In the genomic region with DNA sequence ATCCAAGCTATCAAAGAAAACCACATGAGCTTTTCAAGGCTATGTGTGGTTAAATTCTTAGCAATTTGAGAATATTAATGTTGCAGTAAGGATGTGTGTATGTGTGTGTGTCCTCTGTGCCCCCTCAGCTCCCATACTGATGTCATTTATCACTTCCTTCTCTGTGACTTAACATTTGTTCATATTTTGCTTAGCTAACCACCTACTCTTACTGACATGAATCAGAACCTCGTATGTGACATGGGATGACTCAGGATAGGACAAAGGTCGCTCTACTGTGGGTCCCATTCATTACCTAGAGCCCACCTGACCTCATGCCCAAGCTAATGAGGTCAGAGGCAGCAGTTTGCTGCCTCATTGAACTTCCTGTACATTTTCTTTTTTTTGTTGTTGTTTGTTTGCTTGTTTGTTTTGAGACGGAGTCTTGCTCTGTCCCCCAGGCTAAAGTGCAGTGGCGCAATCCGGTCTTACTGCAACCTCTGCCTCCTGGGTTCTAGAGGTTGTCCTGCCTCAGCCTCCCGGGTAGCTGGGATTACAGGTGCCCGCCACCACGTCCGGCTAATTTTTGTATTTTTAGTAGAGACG, we compare ENCODE assay signal across 1 cellular context.
A peak's percentile ranks its signal among the peaks of the same experiment; 100 is the strongest.
TF ChIP-seq lines count a peak whose summit lies in the region.

No MANE protein-coding gene starts in this region.

TF ChIP-seq in HepG2, 621 proteins besides CTCF, POLR2A, EP300 and RAD21 (continued from another document and continues in another):
- TF ChIP-seq, protein P1, sequence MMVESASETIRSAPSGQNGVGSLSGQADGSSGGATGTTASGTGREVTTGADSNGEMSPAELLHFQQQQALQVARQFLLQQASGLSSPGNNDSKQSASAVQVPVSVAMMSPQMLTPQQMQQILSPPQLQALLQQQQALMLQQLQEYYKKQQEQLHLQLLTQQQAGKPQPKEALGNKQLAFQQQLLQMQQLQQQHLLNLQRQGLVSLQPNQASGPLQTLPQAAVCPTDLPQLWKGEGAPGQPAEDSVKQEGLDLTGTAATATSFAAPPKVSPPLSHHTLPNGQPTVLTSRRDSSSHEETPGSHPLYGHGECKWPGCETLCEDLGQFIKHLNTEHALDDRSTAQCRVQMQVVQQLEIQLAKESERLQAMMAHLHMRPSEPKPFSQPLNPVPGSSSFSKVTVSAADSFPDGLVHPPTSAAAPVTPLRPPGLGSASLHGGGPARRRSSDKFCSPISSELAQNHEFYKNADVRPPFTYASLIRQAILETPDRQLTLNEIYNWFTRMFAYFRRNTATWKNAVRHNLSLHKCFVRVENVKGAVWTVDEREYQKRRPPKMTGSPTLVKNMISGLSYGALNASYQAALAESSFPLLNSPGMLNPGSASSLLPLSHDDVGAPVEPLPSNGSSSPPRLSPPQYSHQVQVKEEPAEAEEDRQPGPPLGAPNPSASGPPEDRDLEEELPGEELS (CRISPR knock-in tag; IDR thresholded peaks at IDR 0.05), result peak; percentile 84
- TF ChIP-seq ZNF230 (CRISPR knock-in tag; IDR thresholded peaks at IDR 0.05) (0 out of 2 replicates have a peak, but pooled peaks have one; percentile 29), ZNF556 (CRISPR knock-in tag; IDR thresholded peaks at IDR 0.05; ENCODE audit: borderline replicate concordance) (peak; percentile 23; the same call in 1 of the 2 replicates), CEBPG (CRISPR knock-in tag; IDR thresholded peaks at IDR 0.05) (peak; percentile 29; the same call in 1 of the 2 replicates), EEA1 (CRISPR knock-in tag; IDR thresholded peaks at IDR 0.05; ENCODE audit: borderline replicate concordance) (no peak), FIP1L1 (IDR thresholded peaks at IDR 0.05; ENCODE audit: borderline replicate concordance, insufficient read depth, low read depth, low read length) (no peak), FOXA3 (CRISPR knock-in tag; IDR thresholded peaks at IDR 0.05) (peak; percentile 20; the same call in 1 of the 2 replicates), SNAI1 (CRISPR knock-in tag; IDR thresholded peaks at IDR 0.05; ENCODE audit: borderline replicate concordance) (no peak), ZNF619 (CRISPR knock-in tag; IDR thresholded peaks at IDR 0.05) (0 out of 2 replicates have a peak, but pooled peaks have one; percentile 32), PRDM10 (CRISPR knock-in tag; IDR thresholded peaks at IDR 0.05; ENCODE audit: low read depth) (peak; percentile 75), ZNF331 (CRISPR knock-in tag; IDR thresholded peaks at IDR 0.05) (peak; percentile 34; the same call in 1 of the 2 replicates), BCL6 (CRISPR knock-in tag; IDR thresholded peaks at IDR 0.05) (no peak), ZHX2 (IDR thresholded peaks at IDR 0.05; ENCODE audit: low read depth) (peak; percentile 97), ZHX2 (CRISPR knock-in tag; IDR thresholded peaks at IDR 0.05; ENCODE audit: borderline replicate concordance) (no peak), MAFG (CRISPR knock-in tag; IDR thresholded peaks at IDR 0.05) (no peak), MIER3 (CRISPR knock-in tag; IDR thresholded peaks at IDR 0.05; ENCODE audit: borderline replicate concordance) (peak; percentile 41; the same call in 1 of the 2 replicates), ZNF234 (CRISPR knock-in tag; conservative IDR thresholded peaks at IDR 0.05) (no peak), ZFP41 (CRISPR knock-in tag; IDR thresholded peaks at IDR 0.05; ENCODE audit: borderline replicate concordance) (peak; percentile 76; the same call in 1 of the 2 replicates), ZNF563 (CRISPR knock-in tag; IDR thresholded peaks at IDR 0.05) (peak; percentile 65; the same call in 1 of the 2 replicates), DNMT3B (CRISPR knock-in tag; conservative IDR thresholded peaks at IDR 0.05) (peak; percentile 70; the same call in 1 of the 2 replicates), SP2 (CRISPR knock-in tag; IDR thresholded peaks at IDR 0.05) (no peak), NFYB (CRISPR knock-in tag; IDR thresholded peaks at IDR 0.05) (no peak), ZBTB20 (CRISPR knock-in tag; IDR thresholded peaks at IDR 0.05; ENCODE audit: borderline replicate concordance, low read depth) (peak; percentile 57; the same call in 1 of the 2 replicates), CREB1 (IDR thresholded peaks at IDR 0.05) (peak; percentile 93), CREB1 (CRISPR knock-in tag; IDR thresholded peaks at IDR 0.05) (peak; percentile 96), UBTF (CRISPR knock-in tag; IDR thresholded peaks at IDR 0.05) (peak; percentile 55; the same call in 1 of the 2 replicates)
- TF ChIP-seq, protein P2, sequence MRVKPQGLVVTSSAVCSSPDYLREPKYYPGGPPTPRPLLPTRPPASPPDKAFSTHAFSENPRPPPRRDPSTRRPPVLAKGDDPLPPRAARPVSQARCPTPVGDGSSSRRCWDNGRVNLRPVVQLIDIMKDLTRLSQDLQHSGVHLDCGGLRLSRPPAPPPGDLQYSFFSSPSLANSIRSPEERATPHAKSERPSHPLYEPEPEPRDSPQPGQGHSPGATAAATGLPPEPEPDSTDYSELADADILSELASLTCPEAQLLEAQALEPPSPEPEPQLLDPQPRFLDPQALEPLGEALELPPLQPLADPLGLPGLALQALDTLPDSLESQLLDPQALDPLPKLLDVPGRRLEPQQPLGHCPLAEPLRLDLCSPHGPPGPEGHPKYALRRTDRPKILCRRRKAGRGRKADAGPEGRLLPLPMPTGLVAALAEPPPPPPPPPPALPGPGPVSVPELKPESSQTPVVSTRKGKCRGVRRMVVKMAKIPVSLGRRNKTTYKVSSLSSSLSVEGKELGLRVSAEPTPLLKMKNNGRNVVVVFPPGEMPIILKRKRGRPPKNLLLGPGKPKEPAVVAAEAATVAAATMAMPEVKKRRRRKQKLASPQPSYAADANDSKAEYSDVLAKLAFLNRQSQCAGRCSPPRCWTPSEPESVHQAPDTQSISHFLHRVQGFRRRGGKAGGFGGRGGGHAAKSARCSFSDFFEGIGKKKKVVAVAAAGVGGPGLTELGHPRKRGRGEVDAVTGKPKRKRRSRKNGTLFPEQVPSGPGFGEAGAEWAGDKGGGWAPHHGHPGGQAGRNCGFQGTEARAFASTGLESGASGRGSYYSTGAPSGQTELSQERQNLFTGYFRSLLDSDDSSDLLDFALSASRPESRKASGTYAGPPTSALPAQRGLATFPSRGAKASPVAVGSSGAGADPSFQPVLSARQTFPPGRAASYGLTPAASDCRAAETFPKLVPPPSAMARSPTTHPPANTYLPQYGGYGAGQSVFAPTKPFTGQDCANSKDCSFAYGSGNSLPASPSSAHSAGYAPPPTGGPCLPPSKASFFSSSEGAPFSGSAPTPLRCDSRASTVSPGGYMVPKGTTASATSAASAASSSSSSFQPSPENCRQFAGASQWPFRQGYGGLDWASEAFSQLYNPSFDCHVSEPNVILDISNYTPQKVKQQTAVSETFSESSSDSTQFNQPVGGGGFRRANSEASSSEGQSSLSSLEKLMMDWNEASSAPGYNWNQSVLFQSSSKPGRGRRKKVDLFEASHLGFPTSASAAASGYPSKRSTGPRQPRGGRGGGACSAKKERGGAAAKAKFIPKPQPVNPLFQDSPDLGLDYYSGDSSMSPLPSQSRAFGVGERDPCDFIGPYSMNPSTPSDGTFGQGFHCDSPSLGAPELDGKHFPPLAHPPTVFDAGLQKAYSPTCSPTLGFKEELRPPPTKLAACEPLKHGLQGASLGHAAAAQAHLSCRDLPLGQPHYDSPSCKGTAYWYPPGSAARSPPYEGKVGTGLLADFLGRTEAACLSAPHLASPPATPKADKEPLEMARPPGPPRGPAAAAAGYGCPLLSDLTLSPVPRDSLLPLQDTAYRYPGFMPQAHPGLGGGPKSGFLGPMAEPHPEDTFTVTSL (CRISPR knock-in tag; IDR thresholded peaks at IDR 0.05; ENCODE audit: borderline replicate concordance), result peak; percentile 61; the same call in 1 of the 2 replicates
- TF ChIP-seq, protein P3, sequence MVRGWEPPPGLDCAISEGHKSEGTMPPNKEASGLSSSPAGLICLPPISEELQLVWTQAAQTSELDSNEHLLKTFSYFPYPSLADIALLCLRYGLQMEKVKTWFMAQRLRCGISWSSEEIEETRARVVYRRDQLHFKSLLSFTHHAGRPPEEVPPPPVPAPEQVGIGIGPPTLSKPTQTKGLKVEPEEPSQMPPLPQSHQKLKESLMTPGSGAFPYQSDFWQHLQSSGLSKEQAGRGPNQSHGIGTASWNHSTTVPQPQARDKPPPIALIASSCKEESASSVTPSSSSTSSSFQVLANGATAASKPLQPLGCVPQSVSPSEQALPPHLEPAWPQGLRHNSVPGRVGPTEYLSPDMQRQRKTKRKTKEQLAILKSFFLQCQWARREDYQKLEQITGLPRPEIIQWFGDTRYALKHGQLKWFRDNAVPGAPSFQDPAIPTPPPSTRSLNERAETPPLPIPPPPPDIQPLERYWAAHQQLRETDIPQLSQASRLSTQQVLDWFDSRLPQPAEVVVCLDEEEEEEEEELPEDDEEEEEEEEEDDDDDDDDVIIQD (CRISPR knock-in tag; IDR thresholded peaks at IDR 0.05; ENCODE audit: low read depth), result peak; percentile 96; the same call in 1 of the 2 replicates
- TF ChIP-seq, protein P4, sequence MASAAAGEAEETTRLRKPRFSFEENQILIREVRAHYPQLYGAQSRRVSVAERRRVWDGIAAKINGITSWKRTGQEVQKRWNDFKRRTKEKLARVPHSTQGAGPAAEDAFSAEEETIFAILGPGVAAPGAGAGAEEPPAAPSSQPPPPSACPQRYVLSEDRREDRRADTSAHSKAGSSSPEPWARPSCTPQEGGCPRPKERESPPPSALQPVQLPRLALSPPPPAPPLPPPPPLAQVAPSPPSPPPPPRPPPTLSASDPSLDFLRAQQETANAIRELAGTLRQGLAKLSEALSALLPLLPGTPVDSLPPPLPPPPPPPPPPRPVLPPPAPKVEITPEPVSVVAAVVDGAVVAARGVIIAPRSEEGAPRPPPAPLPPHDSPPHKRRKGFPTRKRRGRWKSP (CRISPR knock-in tag; IDR thresholded peaks at IDR 0.05), result peak; percentile 56; the same call in 1 of the 2 replicates
